Comparison of ENCODE assay signal across 27 cellular contexts in genomic region chr1:190391582-190391981, GRCh38.
"Had no signal": no experiment of that assay in that cellular context is flagged by ENCODE, and none has a peak within 500 bp of the region (broad histone marks: within the 10 kb centered on the region; RNA-seq: fewer than 3 reads in every experiment).

No MANE protein-coding gene starts in this region.

- H3K4me2 ChIP-seq: neural progenitor cell had no signal

- H3K4me3 ChIP-seq: neural progenitor cell, ovary, psoas muscle, right lobe of liver, sigmoid colon, suprapubic skin, thoracic aorta, thyroid gland, tibial nerve, upper lobe of left lung, vagina had no signal

- H3K9ac ChIP-seq: neural progenitor cell, parathyroid adenoma had no signal

- H3K27ac ChIP-seq: neural progenitor cell, ovary, parathyroid adenoma, psoas muscle, right lobe of liver, sigmoid colon, suprapubic skin, thoracic aorta, thyroid gland, tibial nerve, upper lobe of left lung, vagina had no signal

- H2AFZ ChIP-seq: neural progenitor cell, parathyroid adenoma had no signal

- H3K27me3 ChIP-seq: neural progenitor cell, ovary, right lobe of liver, sigmoid colon, suprapubic skin, thyroid gland, tibial nerve, upper lobe of left lung, vagina had no signal

- H3K79me2 ChIP-seq: parathyroid adenoma had no signal

- DNase-seq: naive thymus-derived CD8-positive, alpha-beta T cell; nephron progenitor cell; occipital lobe; ovary; posterior cingulate gyrus; psoas muscle; right cardiac atrium; right lobe of liver; sigmoid colon; small intestine; stimulated activated CD4-positive, alpha-beta T cell treated with anti-CD3 and anti-CD28 coated beads, Interleukin-15, amount 100 ng/mL, for 24 hours; stimulated activated CD4-positive, alpha-beta T cell treated with anti-CD3 and anti-CD28 coated beads, Interleukin-2, amount 100 ng/mL, for 24 hours; stimulated activated CD4-positive, alpha-beta T cell treated with anti-CD3 and anti-CD28 coated beads, Interleukin-2, amount 100 ng/mL, for 48 hours; stimulated activated CD4-positive, alpha-beta T cell treated with anti-CD3 and anti-CD28 coated beads, Interleukin-4, amount 100 ng/mL, for 24 hours; stimulated activated naive B cell treated with anti-CD40 and anti-IgM and Interleukin-4, amounts not matched to agents 10 μg/mL and 1 μg/mL and 100 μg/mL, for 72 hours; stimulated activated naive CD8-positive, alpha-beta T cell treated with anti-CD3 and anti-CD28 coated beads, Interleukin-15, amount 100 ng/mL, for 72 hours; stimulated activated naive CD8-positive, alpha-beta T cell treated with anti-CD3 and anti-CD28 coated beads, Interleukin-15, Interleukin-2, amounts not matched to agents 100 U/mL and 50 U/mL, for 24 hours; substantia nigra; thyroid gland; trophoblast cell; upper lobe of left lung had no signal

- H3K9me3 ChIP-seq: ovary, psoas muscle, right lobe of liver, sigmoid colon, suprapubic skin, thoracic aorta, thyroid gland, tibial nerve, upper lobe of left lung, vagina had no signal

- H3K4me1 ChIP-seq: neural progenitor cell, parathyroid adenoma, psoas muscle, right lobe of liver, sigmoid colon, suprapubic skin, thyroid gland, tibial nerve, upper lobe of left lung, vagina had no signal

- H3K36me3 ChIP-seq: neural progenitor cell, ovary, right lobe of liver, sigmoid colon, suprapubic skin, thoracic aorta, thyroid gland, tibial nerve, upper lobe of left lung, vagina had no signal
